ENCODE assay signal across 1 cellular context in the genomic region with DNA sequence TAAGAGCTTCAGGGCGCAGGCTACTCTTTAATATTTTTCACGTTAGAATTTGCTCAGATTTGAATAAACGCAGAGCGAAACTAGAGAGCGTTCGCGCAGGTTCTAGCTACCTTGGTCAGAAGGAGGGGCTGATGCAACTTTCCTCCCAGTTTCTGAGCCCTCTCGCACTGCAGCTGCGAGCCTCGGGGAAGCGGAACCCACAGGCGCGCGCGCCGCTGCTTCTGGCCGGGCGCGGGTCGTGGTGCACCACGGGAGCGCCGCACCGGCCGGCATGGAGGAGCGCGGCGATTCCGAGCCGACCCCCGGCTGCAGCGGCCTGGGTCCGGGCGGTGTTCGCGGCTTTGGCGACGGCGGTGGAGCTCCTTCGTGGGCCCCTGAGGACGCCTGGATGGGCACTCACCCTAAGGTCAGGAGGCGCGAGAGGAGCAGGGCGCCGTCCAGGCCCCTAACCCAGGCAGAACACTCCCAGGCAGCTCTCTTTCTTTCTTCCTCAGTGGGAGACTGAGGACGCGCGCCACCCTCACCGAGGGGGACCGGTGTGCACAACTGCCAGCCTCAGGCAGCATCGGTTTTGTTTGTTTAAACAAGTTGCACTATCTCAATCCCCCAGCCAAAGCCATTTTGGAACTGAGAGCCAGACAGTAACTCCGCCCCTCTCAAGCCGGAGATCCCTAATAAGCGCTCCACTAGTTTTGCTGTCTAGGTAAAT.
A peak's percentile ranks its signal among the peaks of the same experiment; 100 is the strongest.
TF ChIP-seq lines count a peak whose summit lies in the region.

A gene (plus strand): TSS at position 246 of the 709 bp plus-strand sequence. CDS start 26 bp downstream, at position 272.

TF ChIP-seq in WTC11, 78 proteins besides CTCF, POLR2A, EP300 and RAD21 (continued from another document and continues in another):
- TF ChIP-seq, protein P1, sequence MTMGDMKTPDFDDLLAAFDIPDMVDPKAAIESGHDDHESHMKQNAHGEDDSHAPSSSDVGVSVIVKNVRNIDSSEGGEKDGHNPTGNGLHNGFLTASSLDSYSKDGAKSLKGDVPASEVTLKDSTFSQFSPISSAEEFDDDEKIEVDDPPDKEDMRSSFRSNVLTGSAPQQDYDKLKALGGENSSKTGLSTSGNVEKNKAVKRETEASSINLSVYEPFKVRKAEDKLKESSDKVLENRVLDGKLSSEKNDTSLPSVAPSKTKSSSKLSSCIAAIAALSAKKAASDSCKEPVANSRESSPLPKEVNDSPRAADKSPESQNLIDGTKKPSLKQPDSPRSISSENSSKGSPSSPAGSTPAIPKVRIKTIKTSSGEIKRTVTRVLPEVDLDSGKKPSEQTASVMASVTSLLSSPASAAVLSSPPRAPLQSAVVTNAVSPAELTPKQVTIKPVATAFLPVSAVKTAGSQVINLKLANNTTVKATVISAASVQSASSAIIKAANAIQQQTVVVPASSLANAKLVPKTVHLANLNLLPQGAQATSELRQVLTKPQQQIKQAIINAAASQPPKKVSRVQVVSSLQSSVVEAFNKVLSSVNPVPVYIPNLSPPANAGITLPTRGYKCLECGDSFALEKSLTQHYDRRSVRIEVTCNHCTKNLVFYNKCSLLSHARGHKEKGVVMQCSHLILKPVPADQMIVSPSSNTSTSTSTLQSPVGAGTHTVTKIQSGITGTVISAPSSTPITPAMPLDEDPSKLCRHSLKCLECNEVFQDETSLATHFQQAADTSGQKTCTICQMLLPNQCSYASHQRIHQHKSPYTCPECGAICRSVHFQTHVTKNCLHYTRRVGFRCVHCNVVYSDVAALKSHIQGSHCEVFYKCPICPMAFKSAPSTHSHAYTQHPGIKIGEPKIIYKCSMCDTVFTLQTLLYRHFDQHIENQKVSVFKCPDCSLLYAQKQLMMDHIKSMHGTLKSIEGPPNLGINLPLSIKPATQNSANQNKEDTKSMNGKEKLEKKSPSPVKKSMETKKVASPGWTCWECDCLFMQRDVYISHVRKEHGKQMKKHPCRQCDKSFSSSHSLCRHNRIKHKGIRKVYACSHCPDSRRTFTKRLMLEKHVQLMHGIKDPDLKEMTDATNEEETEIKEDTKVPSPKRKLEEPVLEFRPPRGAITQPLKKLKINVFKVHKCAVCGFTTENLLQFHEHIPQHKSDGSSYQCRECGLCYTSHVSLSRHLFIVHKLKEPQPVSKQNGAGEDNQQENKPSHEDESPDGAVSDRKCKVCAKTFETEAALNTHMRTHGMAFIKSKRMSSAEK (CRISPR knock-in tag; IDR thresholded peaks at IDR 0.05; ENCODE audit: borderline replicate concordance): no peak
- TF ChIP-seq, protein P2, sequence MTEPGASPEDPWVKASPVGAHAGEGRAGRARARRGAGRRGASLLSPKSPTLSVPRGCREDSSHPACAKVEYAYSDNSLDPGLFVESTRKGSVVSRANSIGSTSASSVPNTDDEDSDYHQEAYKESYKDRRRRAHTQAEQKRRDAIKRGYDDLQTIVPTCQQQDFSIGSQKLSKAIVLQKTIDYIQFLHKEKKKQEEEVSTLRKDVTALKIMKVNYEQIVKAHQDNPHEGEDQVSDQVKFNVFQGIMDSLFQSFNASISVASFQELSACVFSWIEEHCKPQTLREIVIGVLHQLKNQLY (CRISPR knock-in tag; IDR thresholded peaks at IDR 0.05): peak; percentile 72; the same call in 1 of the 2 replicates
- TF ChIP-seq, protein P3, sequence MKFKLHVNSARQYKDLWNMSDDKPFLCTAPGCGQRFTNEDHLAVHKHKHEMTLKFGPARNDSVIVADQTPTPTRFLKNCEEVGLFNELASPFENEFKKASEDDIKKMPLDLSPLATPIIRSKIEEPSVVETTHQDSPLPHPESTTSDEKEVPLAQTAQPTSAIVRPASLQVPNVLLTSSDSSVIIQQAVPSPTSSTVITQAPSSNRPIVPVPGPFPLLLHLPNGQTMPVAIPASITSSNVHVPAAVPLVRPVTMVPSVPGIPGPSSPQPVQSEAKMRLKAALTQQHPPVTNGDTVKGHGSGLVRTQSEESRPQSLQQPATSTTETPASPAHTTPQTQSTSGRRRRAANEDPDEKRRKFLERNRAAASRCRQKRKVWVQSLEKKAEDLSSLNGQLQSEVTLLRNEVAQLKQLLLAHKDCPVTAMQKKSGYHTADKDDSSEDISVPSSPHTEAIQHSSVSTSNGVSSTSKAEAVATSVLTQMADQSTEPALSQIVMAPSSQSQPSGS (CRISPR knock-in tag; IDR thresholded peaks at IDR 0.05; ENCODE audit: borderline replicate concordance, low read depth): no peak
- no peak for TF ChIP-seq ZNF396 (CRISPR knock-in tag; IDR thresholded peaks at IDR 0.05; ENCODE audit: borderline replicate concordance)
- peak; percentile 100 for TF ChIP-seq GABPB1 (CRISPR knock-in tag; IDR thresholded peaks at IDR 0.05)
- no peak for TF ChIP-seq OVOL2 (CRISPR knock-in tag; IDR thresholded peaks at IDR 0.05; ENCODE audit: borderline replicate concordance)
- TF ChIP-seq, protein P4, sequence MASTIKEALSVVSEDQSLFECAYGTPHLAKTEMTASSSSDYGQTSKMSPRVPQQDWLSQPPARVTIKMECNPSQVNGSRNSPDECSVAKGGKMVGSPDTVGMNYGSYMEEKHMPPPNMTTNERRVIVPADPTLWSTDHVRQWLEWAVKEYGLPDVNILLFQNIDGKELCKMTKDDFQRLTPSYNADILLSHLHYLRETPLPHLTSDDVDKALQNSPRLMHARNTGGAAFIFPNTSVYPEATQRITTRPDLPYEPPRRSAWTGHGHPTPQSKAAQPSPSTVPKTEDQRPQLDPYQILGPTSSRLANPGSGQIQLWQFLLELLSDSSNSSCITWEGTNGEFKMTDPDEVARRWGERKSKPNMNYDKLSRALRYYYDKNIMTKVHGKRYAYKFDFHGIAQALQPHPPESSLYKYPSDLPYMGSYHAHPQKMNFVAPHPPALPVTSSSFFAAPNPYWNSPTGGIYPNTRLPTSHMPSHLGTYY (CRISPR knock-in tag; IDR thresholded peaks at IDR 0.05): no peak
- no peak for TF ChIP-seq NFYB (CRISPR knock-in tag; conservative IDR thresholded peaks at IDR 0.05; ENCODE audit: low read depth)
- TF ChIP-seq, protein P5, sequence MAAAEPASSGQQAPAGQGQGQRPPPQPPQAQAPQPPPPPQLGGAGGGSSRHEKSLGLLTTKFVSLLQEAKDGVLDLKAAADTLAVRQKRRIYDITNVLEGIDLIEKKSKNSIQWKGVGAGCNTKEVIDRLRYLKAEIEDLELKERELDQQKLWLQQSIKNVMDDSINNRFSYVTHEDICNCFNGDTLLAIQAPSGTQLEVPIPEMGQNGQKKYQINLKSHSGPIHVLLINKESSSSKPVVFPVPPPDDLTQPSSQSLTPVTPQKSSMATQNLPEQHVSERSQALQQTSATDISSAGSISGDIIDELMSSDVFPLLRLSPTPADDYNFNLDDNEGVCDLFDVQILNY (CRISPR knock-in tag; IDR thresholded peaks at IDR 0.05): peak; percentile 80; the same call in 1 of the 2 replicates
- TF ChIP-seq, protein P6, sequence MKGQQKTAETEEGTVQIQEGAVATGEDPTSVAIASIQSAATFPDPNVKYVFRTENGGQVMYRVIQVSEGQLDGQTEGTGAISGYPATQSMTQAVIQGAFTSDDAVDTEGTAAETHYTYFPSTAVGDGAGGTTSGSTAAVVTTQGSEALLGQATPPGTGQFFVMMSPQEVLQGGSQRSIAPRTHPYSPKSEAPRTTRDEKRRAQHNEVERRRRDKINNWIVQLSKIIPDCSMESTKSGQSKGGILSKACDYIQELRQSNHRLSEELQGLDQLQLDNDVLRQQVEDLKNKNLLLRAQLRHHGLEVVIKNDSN (CRISPR knock-in tag; IDR thresholded peaks at IDR 0.05): peak; percentile 46; the same call in 1 of the 2 replicates
- TF ChIP-seq, protein P7, sequence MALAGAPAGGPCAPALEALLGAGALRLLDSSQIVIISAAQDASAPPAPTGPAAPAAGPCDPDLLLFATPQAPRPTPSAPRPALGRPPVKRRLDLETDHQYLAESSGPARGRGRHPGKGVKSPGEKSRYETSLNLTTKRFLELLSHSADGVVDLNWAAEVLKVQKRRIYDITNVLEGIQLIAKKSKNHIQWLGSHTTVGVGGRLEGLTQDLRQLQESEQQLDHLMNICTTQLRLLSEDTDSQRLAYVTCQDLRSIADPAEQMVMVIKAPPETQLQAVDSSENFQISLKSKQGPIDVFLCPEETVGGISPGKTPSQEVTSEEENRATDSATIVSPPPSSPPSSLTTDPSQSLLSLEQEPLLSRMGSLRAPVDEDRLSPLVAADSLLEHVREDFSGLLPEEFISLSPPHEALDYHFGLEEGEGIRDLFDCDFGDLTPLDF (CRISPR knock-in tag; IDR thresholded peaks at IDR 0.05): peak; percentile 66; the same call in 1 of the 2 replicates
- TF ChIP-seq, protein P8, sequence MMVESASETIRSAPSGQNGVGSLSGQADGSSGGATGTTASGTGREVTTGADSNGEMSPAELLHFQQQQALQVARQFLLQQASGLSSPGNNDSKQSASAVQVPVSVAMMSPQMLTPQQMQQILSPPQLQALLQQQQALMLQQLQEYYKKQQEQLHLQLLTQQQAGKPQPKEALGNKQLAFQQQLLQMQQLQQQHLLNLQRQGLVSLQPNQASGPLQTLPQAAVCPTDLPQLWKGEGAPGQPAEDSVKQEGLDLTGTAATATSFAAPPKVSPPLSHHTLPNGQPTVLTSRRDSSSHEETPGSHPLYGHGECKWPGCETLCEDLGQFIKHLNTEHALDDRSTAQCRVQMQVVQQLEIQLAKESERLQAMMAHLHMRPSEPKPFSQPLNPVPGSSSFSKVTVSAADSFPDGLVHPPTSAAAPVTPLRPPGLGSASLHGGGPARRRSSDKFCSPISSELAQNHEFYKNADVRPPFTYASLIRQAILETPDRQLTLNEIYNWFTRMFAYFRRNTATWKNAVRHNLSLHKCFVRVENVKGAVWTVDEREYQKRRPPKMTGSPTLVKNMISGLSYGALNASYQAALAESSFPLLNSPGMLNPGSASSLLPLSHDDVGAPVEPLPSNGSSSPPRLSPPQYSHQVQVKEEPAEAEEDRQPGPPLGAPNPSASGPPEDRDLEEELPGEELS (CRISPR knock-in tag; IDR thresholded peaks at IDR 0.05): peak; percentile 55; the same call in 1 of the 2 replicates
- TF ChIP-seq, protein P9, sequence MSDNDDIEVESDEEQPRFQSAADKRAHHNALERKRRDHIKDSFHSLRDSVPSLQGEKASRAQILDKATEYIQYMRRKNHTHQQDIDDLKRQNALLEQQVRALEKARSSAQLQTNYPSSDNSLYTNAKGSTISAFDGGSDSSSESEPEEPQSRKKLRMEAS (CRISPR knock-in tag; IDR thresholded peaks at IDR 0.05): peak; percentile 88
- TF ChIP-seq ZNF317 (CRISPR knock-in tag; IDR thresholded peaks at IDR 0.05; ENCODE audit: borderline replicate concordance, low read depth): peak; percentile 36; the same call in 1 of the 2 replicates
- TF ChIP-seq, protein P10, sequence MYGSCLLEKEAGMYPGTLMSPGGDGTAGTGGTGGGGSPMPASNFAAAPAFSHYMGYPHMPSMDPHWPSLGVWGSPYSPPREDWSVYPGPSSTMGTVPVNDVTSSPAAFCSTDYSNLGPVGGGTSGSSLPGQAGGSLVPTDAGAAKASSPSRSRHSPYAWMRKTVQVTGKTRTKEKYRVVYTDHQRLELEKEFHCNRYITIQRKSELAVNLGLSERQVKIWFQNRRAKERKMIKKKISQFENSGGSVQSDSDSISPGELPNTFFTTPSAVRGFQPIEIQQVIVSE (CRISPR knock-in tag; IDR thresholded peaks at IDR 0.05; ENCODE audit: borderline replicate concordance): no peak
- TF ChIP-seq, protein P11, sequence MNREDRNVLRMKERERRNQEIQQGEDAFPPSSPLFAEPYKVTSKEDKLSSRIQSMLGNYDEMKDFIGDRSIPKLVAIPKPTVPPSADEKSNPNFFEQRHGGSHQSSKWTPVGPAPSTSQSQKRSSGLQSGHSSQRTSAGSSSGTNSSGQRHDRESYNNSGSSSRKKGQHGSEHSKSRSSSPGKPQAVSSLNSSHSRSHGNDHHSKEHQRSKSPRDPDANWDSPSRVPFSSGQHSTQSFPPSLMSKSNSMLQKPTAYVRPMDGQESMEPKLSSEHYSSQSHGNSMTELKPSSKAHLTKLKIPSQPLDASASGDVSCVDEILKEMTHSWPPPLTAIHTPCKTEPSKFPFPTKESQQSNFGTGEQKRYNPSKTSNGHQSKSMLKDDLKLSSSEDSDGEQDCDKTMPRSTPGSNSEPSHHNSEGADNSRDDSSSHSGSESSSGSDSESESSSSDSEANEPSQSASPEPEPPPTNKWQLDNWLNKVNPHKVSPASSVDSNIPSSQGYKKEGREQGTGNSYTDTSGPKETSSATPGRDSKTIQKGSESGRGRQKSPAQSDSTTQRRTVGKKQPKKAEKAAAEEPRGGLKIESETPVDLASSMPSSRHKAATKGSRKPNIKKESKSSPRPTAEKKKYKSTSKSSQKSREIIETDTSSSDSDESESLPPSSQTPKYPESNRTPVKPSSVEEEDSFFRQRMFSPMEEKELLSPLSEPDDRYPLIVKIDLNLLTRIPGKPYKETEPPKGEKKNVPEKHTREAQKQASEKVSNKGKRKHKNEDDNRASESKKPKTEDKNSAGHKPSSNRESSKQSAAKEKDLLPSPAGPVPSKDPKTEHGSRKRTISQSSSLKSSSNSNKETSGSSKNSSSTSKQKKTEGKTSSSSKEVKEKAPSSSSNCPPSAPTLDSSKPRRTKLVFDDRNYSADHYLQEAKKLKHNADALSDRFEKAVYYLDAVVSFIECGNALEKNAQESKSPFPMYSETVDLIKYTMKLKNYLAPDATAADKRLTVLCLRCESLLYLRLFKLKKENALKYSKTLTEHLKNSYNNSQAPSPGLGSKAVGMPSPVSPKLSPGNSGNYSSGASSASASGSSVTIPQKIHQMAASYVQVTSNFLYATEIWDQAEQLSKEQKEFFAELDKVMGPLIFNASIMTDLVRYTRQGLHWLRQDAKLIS (CRISPR knock-in tag; IDR thresholded peaks at IDR 0.05; ENCODE audit: borderline replicate concordance): no peak
- TF ChIP-seq NFE2L1 (CRISPR knock-in tag; IDR thresholded peaks at IDR 0.05): no peak
- TF ChIP-seq IRF2 (CRISPR knock-in tag; IDR thresholded peaks at IDR 0.05; ENCODE audit: borderline replicate concordance, low read depth): no peak
- TF ChIP-seq, protein P12, sequence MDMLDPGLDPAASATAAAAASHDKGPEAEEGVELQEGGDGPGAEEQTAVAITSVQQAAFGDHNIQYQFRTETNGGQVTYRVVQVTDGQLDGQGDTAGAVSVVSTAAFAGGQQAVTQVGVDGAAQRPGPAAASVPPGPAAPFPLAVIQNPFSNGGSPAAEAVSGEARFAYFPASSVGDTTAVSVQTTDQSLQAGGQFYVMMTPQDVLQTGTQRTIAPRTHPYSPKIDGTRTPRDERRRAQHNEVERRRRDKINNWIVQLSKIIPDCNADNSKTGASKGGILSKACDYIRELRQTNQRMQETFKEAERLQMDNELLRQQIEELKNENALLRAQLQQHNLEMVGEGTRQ (CRISPR knock-in tag; IDR thresholded peaks at IDR 0.05): no peak
- no peak for TF ChIP-seq FOXJ3 (CRISPR knock-in tag; IDR thresholded peaks at IDR 0.05; ENCODE audit: borderline replicate concordance)
- TF ChIP-seq, protein P13, sequence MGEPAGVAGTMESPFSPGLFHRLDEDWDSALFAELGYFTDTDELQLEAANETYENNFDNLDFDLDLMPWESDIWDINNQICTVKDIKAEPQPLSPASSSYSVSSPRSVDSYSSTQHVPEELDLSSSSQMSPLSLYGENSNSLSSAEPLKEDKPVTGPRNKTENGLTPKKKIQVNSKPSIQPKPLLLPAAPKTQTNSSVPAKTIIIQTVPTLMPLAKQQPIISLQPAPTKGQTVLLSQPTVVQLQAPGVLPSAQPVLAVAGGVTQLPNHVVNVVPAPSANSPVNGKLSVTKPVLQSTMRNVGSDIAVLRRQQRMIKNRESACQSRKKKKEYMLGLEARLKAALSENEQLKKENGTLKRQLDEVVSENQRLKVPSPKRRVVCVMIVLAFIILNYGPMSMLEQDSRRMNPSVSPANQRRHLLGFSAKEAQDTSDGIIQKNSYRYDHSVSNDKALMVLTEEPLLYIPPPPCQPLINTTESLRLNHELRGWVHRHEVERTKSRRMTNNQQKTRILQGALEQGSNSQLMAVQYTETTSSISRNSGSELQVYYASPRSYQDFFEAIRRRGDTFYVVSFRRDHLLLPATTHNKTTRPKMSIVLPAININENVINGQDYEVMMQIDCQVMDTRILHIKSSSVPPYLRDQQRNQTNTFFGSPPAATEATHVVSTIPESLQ (CRISPR knock-in tag; IDR thresholded peaks at IDR 0.05): no peak
